Comparison of ENCODE assay signal across 1 cellular context in the genomic region with DNA sequence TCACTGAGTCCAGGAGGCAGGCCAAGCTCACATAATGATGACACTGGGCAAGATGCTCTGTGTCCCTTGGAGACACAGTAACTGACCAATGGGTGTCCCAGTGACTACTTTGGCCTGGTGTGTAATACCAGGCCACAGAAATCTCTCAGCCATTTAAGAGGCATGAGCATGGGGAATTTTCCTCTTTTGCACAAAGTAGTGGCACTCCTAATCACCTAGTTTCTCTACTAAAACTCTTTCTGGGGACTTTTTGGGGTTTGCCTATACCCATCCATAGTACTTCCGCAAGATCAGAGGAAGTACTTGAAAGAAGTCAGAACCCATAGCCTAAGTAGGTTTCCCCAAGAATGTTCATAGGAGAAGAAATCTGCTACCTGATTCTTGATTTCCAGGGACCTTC.
A peak's percentile ranks its signal among the peaks of the same experiment; 100 is the strongest.
TF ChIP-seq lines count a peak whose summit lies in the region.

No MANE protein-coding gene starts in this region.

TF ChIP-seq in GM12878, 131 proteins besides CTCF, POLR2A, EP300 and RAD21 (continued from another document):
- TF ChIP-seq, protein P1, sequence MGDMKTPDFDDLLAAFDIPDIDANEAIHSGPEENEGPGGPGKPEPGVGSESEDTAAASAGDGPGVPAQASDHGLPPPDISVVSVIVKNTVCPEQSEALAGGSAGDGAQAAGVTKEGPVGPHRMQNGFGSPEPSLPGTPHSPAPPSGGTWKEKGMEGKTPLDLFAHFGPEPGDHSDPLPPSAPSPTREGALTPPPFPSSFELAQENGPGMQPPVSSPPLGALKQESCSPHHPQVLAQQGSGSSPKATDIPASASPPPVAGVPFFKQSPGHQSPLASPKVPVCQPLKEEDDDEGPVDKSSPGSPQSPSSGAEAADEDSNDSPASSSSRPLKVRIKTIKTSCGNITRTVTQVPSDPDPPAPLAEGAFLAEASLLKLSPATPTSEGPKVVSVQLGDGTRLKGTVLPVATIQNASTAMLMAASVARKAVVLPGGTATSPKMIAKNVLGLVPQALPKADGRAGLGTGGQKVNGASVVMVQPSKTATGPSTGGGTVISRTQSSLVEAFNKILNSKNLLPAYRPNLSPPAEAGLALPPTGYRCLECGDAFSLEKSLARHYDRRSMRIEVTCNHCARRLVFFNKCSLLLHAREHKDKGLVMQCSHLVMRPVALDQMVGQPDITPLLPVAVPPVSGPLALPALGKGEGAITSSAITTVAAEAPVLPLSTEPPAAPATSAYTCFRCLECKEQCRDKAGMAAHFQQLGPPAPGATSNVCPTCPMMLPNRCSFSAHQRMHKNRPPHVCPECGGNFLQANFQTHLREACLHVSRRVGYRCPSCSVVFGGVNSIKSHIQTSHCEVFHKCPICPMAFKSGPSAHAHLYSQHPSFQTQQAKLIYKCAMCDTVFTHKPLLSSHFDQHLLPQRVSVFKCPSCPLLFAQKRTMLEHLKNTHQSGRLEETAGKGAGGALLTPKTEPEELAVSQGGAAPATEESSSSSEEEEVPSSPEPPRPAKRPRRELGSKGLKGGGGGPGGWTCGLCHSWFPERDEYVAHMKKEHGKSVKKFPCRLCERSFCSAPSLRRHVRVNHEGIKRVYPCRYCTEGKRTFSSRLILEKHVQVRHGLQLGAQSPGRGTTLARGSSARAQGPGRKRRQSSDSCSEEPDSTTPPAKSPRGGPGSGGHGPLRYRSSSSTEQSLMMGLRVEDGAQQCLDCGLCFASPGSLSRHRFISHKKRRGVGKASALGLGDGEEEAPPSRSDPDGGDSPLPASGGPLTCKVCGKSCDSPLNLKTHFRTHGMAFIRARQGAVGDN (IDR thresholded peaks at IDR 0.05): peak; percentile 56; the same call in 1 of the 2 replicates
- TF ChIP-seq, protein P2, sequence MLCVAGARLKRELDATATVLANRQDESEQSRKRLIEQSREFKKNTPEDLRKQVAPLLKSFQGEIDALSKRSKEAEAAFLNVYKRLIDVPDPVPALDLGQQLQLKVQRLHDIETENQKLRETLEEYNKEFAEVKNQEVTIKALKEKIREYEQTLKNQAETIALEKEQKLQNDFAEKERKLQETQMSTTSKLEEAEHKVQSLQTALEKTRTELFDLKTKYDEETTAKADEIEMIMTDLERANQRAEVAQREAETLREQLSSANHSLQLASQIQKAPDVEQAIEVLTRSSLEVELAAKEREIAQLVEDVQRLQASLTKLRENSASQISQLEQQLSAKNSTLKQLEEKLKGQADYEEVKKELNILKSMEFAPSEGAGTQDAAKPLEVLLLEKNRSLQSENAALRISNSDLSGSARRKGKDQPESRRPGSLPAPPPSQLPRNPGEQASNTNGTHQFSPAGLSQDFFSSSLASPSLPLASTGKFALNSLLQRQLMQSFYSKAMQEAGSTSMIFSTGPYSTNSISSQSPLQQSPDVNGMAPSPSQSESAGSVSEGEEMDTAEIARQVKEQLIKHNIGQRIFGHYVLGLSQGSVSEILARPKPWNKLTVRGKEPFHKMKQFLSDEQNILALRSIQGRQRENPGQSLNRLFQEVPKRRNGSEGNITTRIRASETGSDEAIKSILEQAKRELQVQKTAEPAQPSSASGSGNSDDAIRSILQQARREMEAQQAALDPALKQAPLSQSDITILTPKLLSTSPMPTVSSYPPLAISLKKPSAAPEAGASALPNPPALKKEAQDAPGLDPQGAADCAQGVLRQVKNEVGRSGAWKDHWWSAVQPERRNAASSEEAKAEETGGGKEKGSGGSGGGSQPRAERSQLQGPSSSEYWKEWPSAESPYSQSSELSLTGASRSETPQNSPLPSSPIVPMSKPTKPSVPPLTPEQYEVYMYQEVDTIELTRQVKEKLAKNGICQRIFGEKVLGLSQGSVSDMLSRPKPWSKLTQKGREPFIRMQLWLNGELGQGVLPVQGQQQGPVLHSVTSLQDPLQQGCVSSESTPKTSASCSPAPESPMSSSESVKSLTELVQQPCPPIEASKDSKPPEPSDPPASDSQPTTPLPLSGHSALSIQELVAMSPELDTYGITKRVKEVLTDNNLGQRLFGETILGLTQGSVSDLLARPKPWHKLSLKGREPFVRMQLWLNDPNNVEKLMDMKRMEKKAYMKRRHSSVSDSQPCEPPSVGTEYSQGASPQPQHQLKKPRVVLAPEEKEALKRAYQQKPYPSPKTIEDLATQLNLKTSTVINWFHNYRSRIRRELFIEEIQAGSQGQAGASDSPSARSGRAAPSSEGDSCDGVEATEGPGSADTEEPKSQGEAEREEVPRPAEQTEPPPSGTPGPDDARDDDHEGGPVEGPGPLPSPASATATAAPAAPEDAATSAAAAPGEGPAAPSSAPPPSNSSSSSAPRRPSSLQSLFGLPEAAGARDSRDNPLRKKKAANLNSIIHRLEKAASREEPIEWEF (IDR thresholded peaks at IDR 0.05; ENCODE audit: insufficient replicate concordance, low read depth, low read length): no peak
- no peak for TF ChIP-seq STAT3 (IDR thresholded peaks at IDR 0.05; ENCODE audit: low read depth, low read length)
- TF ChIP-seq POLR2AphosphoS5 (IDR thresholded peaks at IDR 0.05; ENCODE audit: low read length): no peak
- no peak for TF ChIP-seq JUND (IDR thresholded peaks at IDR 0.05; ENCODE audit: low read depth, low read length)
- TF ChIP-seq, protein P3, sequence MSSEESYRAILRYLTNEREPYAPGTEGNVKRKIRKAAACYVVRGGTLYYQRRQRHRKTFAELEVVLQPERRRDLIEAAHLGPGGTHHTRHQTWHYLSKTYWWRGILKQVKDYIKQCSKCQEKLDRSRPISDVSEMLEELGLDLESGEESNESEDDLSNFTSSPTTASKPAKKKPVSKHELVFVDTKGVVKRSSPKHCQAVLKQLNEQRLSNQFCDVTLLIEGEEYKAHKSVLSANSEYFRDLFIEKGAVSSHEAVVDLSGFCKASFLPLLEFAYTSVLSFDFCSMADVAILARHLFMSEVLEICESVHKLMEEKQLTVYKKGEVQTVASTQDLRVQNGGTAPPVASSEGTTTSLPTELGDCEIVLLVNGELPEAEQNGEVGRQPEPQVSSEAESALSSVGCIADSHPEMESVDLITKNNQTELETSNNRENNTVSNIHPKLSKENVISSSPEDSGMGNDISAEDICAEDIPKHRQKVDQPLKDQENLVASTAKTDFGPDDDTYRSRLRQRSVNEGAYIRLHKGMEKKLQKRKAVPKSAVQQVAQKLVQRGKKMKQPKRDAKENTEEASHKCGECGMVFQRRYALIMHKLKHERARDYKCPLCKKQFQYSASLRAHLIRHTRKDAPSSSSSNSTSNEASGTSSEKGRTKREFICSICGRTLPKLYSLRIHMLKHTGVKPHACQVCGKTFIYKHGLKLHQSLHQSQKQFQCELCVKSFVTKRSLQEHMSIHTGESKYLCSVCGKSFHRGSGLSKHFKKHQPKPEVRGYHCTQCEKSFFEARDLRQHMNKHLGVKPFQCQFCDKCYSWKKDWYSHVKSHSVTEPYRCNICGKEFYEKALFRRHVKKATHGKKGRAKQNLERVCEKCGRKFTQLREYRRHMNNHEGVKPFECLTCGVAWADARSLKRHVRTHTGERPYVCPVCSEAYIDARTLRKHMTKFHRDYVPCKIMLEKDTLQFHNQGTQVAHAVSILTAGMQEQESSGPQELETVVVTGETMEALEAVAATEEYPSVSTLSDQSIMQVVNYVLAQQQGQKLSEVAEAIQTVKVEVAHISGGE (CRISPR knock-in tag; IDR thresholded peaks at IDR 0.05): no peak
- 0 out of 2 replicates have a peak, but pooled peaks have one; percentile 9 for TF ChIP-seq CREM (IDR thresholded peaks at IDR 0.05; ENCODE audit: low read depth)
- no peak for TF ChIP-seq MYC (IDR thresholded peaks at IDR 0.05; ENCODE audit: insufficient read depth, insufficient read length, insufficient replicate concordance, low read length, severe bottlenecking)
- no peak; the same call in 1 of the 2 replicates for TF ChIP-seq FOXM1 (IDR thresholded peaks at IDR 0.05; ENCODE audit: low read depth, low read length)
- no peak for TF ChIP-seq ESRRA (IDR thresholded peaks at IDR 0.05; ENCODE audit: low read length)
- no peak for TF ChIP-seq PML (IDR thresholded peaks at IDR 0.05; ENCODE audit: low read length)
- no peak for TF ChIP-seq HDAC6 (IDR thresholded peaks at IDR 0.05; ENCODE audit: unreplicated experiment)
- TF ChIP-seq, protein P4, sequence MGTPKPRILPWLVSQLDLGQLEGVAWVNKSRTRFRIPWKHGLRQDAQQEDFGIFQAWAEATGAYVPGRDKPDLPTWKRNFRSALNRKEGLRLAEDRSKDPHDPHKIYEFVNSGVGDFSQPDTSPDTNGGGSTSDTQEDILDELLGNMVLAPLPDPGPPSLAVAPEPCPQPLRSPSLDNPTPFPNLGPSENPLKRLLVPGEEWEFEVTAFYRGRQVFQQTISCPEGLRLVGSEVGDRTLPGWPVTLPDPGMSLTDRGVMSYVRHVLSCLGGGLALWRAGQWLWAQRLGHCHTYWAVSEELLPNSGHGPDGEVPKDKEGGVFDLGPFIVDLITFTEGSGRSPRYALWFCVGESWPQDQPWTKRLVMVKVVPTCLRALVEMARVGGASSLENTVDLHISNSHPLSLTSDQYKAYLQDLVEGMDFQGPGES (IDR thresholded peaks at IDR 0.05): no peak
- TF ChIP-seq NR2C2 (IDR thresholded peaks at IDR 0.05; ENCODE audit: borderline replicate concordance, control insufficient read depth, insufficient read length, low read depth): no peak
- TF ChIP-seq, protein P5, sequence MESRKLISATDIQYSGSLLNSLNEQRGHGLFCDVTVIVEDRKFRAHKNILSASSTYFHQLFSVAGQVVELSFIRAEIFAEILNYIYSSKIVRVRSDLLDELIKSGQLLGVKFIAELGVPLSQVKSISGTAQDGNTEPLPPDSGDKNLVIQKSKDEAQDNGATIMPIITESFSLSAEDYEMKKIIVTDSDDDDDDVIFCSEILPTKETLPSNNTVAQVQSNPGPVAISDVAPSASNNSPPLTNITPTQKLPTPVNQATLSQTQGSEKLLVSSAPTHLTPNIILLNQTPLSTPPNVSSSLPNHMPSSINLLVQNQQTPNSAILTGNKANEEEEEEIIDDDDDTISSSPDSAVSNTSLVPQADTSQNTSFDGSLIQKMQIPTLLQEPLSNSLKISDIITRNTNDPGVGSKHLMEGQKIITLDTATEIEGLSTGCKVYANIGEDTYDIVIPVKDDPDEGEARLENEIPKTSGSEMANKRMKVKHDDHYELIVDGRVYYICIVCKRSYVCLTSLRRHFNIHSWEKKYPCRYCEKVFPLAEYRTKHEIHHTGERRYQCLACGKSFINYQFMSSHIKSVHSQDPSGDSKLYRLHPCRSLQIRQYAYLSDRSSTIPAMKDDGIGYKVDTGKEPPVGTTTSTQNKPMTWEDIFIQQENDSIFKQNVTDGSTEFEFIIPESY (IDR thresholded peaks at IDR 0.05): no peak
- no peak for TF ChIP-seq CHD4 (IDR thresholded peaks at IDR 0.05)
- 0 out of 2 replicates have a peak, but pooled peaks have one; percentile 27 for TF ChIP-seq EED (IDR thresholded peaks at IDR 0.05; ENCODE audit: low read depth)
- TF ChIP-seq, protein P6, sequence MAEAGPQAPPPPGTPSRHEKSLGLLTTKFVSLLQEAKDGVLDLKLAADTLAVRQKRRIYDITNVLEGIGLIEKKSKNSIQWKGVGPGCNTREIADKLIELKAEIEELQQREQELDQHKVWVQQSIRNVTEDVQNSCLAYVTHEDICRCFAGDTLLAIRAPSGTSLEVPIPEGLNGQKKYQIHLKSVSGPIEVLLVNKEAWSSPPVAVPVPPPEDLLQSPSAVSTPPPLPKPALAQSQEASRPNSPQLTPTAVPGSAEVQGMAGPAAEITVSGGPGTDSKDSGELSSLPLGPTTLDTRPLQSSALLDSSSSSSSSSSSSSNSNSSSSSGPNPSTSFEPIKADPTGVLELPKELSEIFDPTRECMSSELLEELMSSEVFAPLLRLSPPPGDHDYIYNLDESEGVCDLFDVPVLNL (IDR thresholded peaks at IDR 0.05; ENCODE audit: low read depth, low read length): no peak
- TF ChIP-seq TARDBP (IDR thresholded peaks at IDR 0.05; ENCODE audit: borderline replicate concordance): no peak
- peak; percentile 70; the same call in 1 of the 2 replicates for TF ChIP-seq GABPA (IDR thresholded peaks at IDR 0.05; ENCODE audit: low read depth)
- TF ChIP-seq STAT1 (conservative IDR thresholded peaks at IDR 0.05): no peak
- no peak for TF ChIP-seq ZNF274 (IDR thresholded peaks at IDR 0.05; ENCODE audit: insufficient read depth, insufficient read length)
- TF ChIP-seq MXI1 (IDR thresholded peaks at IDR 0.05; ENCODE audit: low read depth, low read length): no peak
- TF ChIP-seq ZBED1 (IDR thresholded peaks at IDR 0.05; ENCODE audit: borderline replicate concordance): no peak
